Comparison of ENCODE assay signal across 1 cellular context in genomic region chr17:48137658-48138057, GRCh38.
TF ChIP-seq lines count a peak whose summit lies in the region.

No MANE protein-coding gene starts in this region.

TF ChIP-seq in GM23338, 12 proteins besides CTCF, POLR2A, EP300 and RAD21 (continued from another document):
- TF ChIP-seq ZNF462 (CRISPR knock-in tag; IDR thresholded peaks at IDR 0.05) (no peak), EZH2 (IDR thresholded peaks at IDR 0.05; ENCODE audit: low read depth, unreplicated experiment) (no peak), POLR2AphosphoS5 (IDR thresholded peaks at IDR 0.05; ENCODE audit: low read depth) (no peak), JUNB (IDR thresholded peaks at IDR 0.05; ENCODE audit: unreplicated experiment) (no peak), NANOG (IDR thresholded peaks at IDR 0.05; ENCODE audit: borderline replicate concordance) (no peak)
